Comparison of ENCODE assay signal across 19 cellular contexts in genomic region chr3:71499477-71499876, GRCh38.
"Had no signal": no experiment of that assay in that cellular context is flagged by ENCODE, and none has a peak within 500 bp of the region (broad histone marks: within the 10 kb centered on the region; RNA-seq: fewer than 3 reads in every experiment).

No MANE protein-coding gene starts in this region.

- ATAC-seq: heart left ventricle, lower lobe of right lung had no signal

- H3K4me3 Mint-ChIP-seq: activated CD4-positive, alpha-beta T cell treated with anti-CD3 and anti-CD28 coated beads, Interleukin-2, amount 10 ng/mL, durations not matched to agents 24 days and 14 days; activated naive CD8-positive, alpha-beta T cell treated with anti-CD3 and anti-CD28 coated beads, Interleukin-2, amount 10 ng/mL, durations not matched to agents 7 days and 5 days had no signal

- H3K27me3 Mint-ChIP-seq: activated naive CD8-positive, alpha-beta T cell treated with anti-CD3 and anti-CD28 coated beads, Interleukin-2, amount 10 ng/mL, durations not matched to agents 7 days and 5 days had no signal

- H3K27ac Mint-ChIP-seq: activated CD4-positive, alpha-beta T cell treated with anti-CD3 and anti-CD28 coated beads, Interleukin-2, amount 10 ng/mL, durations not matched to agents 24 days and 14 days; activated naive CD8-positive, alpha-beta T cell treated with anti-CD3 and anti-CD28 coated beads, Interleukin-2, amount 10 ng/mL, durations not matched to agents 7 days and 5 days had no signal

- DNase-seq: activated CD4-positive, alpha-beta T cell treated with anti-CD3 and anti-CD28 coated beads, Interleukin-2, amount 10 ng/mL, durations not matched to agents 24 days and 14 days; activated CD4-positive, CD25-positive, alpha-beta regulatory T cell; activated CD8-positive, alpha-beta memory T cell treated with anti-CD3 and anti-CD28 coated beads, Interleukin-2, amount 50 U/mL, for 48 hours; activated naive CD8-positive, alpha-beta T cell treated with anti-CD3 and anti-CD28 coated beads, Interleukin-2, amount 10 ng/mL, durations not matched to agents 7 days and 5 days; anterior cingulate cortex; brain microvascular endothelial cell; cerebellar nuclear complex; effector CD8-positive, alpha-beta T cell; foreskin melanocyte; heart left ventricle; lower lobe of right lung; midbrain; posterior cingulate gyrus; stimulated activated CD4-positive, alpha-beta T cell treated with anti-CD3 and anti-CD28 coated beads, Interleukin-15, amount 100 ng/mL, for 24 hours; stimulated activated CD4-positive, alpha-beta T cell treated with anti-CD3 and anti-CD28 coated beads, Interleukin-4, amount 100 ng/mL, for 1 hour; stimulated activated naive CD4-positive, alpha-beta T cell treated with Interleukin-2 at 50 U/mL for 16 hours; substantia nigra; T-helper 2 cell; upper lobe of left lung had no signal
